Comparison of ENCODE assay signal across 1 cellular context in the genomic region with DNA sequence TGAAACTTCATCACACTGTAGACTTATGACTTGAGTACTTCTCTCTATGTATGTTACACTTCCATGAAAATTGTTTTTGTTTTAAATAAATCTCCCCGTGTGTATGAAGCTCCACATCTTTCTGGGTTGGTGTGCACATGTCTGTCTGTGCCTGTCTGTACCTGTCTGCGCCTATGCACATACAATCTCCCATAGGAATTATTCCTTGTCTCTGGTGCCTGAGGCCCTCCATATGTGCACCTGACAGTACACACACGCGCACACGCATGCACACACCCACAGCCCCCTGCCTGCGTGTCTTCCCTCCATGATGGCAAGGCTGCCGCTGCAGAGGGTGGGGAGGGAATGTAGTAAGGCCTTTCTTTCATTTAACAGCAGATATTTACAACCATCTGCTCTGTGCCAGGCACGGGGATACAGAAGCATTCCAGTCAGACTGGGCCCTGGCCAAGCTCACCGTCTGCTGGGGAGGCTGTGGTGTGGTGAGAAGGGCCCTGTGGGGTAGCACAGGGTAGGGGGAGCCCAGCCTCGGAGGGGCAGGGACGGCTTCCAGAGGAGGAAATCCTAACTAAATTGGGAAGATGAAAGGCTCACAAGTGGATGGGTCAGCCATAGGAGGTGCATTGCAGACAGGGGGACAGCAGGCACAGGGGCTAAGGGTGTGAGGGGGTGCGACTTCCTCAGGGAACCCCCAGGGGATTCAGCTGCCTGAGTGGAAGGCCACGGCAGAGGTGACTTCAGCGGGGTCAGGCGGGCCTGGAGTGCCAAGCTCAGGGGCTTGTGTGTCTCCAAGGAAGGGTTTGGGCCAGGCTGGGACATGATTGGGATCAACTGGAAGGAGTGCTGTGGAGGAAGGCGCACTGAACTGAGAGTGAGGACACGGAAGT.
TF ChIP-seq lines count a peak whose summit lies in the region.

No MANE protein-coding gene starts in this region.

TF ChIP-seq in endothelial cell of umbilical vein, 7 proteins besides CTCF, POLR2A, EP300 and RAD21:
- no peak for TF ChIP-seq POLR2AphosphoS5 (IDR thresholded peaks at IDR 0.05; ENCODE audit: insufficient read depth, low read depth, low read length)
